In the genomic region with DNA sequence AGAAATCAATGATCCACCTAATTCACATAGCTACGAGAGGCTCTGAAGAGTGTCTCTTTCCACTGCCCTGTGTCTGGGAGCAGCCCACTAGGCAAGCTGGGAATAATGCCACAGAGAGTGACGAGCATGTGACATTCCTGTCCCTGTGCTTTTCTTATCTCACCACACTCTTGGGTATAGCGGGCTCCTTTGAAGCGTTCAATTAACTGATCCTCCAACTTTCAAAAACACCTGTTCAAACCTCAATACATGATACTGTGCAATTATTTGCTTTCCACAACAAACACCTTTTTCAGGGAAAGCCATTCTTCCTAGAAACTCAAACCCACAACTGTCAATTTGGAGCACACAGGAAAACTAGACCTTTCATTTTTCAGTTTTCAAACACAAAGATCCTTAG, we compare ENCODE assay signal across 15 cellular contexts. TPM values are rescaled to one million over a fixed set of nuclear protein-coding genes. Genes with fewer than 3 reads are reported as not detected.
DNase-seq lines count a peak whose midpoint lies in the region; ATAC-seq and TF ChIP-seq lines count a peak whose summit lies in the region.
"Had no signal": no experiment of that assay in that cellular context is flagged by ENCODE, and none has a peak within 500 bp of the region (broad histone marks: within the 10 kb centered on the region; RNA-seq: fewer than 3 reads in every experiment).

No MANE protein-coding gene starts in this region.

- H3K36me3 Mint-ChIP-seq in WTC11: peaks cover 12% of the 10 kb centered on the region
- no peaks in the 10 kb centered on the region for H3K36me3 Mint-ChIP-seq in CD8-positive, alpha-beta T cell
- H3K36me3 Mint-ChIP-seq: CD8-positive, alpha-beta memory T cell had no signal

- no peaks in the 10 kb centered on the region for H3K9me3 ChIP-seq in iPS-18a (ENCODE audit: control insufficient read depth, low read depth, low read length)
- H3K9me3 ChIP-seq in CD8-positive, alpha-beta T cell (ENCODE audit: low read length): no peaks in the 10 kb centered on the region
- H3K9me3 ChIP-seq: sigmoid colon, transverse colon had no signal

- ATAC-seq in WTC11: no peak; the same call in 1 of the 2 replicates
- no peak for ATAC-seq in CD8-positive, alpha-beta T cell

- H3K4me3 Mint-ChIP-seq in WTC11: peak overlapping the region; percentile 33
- no peak overlapping the region for H3K4me3 Mint-ChIP-seq in CD8-positive, alpha-beta T cell
- H3K4me3 Mint-ChIP-seq: CD8-positive, alpha-beta memory T cell had no signal

- no peaks in the 10 kb centered on the region for H3K9me3 Mint-ChIP-seq in WTC11
- H3K9me3 Mint-ChIP-seq in CD8-positive, alpha-beta T cell: no peaks in the 10 kb centered on the region

- no peak overlapping the region for H3K4me3 ChIP-seq in iPS-18a (ENCODE audit: low read length)
- no peak overlapping the region for H3K4me3 ChIP-seq in CD8-positive, alpha-beta T cell (ENCODE audit: low read depth, low read length)
- H3K4me3 ChIP-seq: sigmoid colon, transverse colon had no signal

- TF ChIP-seq CTCF in WTC11 (IDR thresholded peaks at IDR 0.05): no peak
- TF ChIP-seq CTCF in CD8-positive, alpha-beta T cell (IDR thresholded peaks at IDR 0.05): no peak

- CTCF ChIA-PET in WTC11 (lab: Charles Lee): interaction anchor here (0.6 to 2.1 kb wide), 9 partner anchors 8 to 99 kb away, joined by 3 to 16 read pairs (median 3); a partner anchor contains a TSS
- CTCF ChIA-PET in CD8-positive, alpha-beta T cell (lab: Charles Lee): interaction anchor here (0.7 kb wide), 1 partner anchor 850 kb away, joined by 3 read pairs; no protein-coding TSS in a partner anchor

- H3K27me3 ChIP-seq in iPS-18a (ENCODE audit: control insufficient read depth, insufficient read depth, low read length): no peaks in the 10 kb centered on the region
- no peaks in the 10 kb centered on the region for H3K27me3 ChIP-seq in CD8-positive, alpha-beta T cell (ENCODE audit: insufficient read depth, low read length)
- H3K27me3 ChIP-seq: sigmoid colon, transverse colon had no signal

- peaks cover 31% of the 10 kb centered on the region for H3K36me3 ChIP-seq in iPS-18a (ENCODE audit: control insufficient read depth, low read depth, low read length)
- no peaks in the 10 kb centered on the region for H3K36me3 ChIP-seq in CD8-positive, alpha-beta T cell (ENCODE audit: insufficient read depth, low read length)

- H3K27me3 Mint-ChIP-seq in WTC11 (ENCODE audit: low read depth): no peaks in the 10 kb centered on the region
- no peaks in the 10 kb centered on the region for H3K27me3 Mint-ChIP-seq in CD8-positive, alpha-beta T cell (ENCODE audit: low read depth)

- peak; percentile 21 for DNase-seq in Ammon's horn (ENCODE audit: low spot score)
- peak; percentile 100 for DNase-seq in NCI-H2029 treated with DMSO at 0.1 percent for 48 hours (lab: John Stamatoyannopoulos, UW)
- DNase-seq in WTC11 (ENCODE audit: low spot score): no peak
- DNase-seq in dedifferentiated amniotic fluid mesenchymal stem cell (ENCODE audit: extremely low spot score): no peak
- no peak for DNase-seq in activated naive CD4-positive, alpha-beta T cell (lab: John Stamatoyannopoulos, UW)
- DNase-seq in CD8-positive, alpha-beta T cell: no peak
- DNase-seq in NCI-H1930 (lab: John Stamatoyannopoulos, UW): no peak
- DNase-seq: CD8-positive, alpha-beta memory T cell; KG1; NCI-H1694 treated with DMSO at 0.1 percent for 48 hours; sigmoid colon; stimulated activated CD4-positive, alpha-beta T cell treated with anti-CD3 and anti-CD28 coated beads, Interleukin-2, amount 100 ng/mL, for 48 hours; transverse colon had no signal

- H3K4me1 ChIP-seq in iPS-18a (ENCODE audit: control insufficient read depth, low read depth, low read length): peaks cover 87% of the 10 kb centered on the region
- no peaks in the 10 kb centered on the region for H3K4me1 ChIP-seq in CD8-positive, alpha-beta T cell (ENCODE audit: insufficient read depth, low read length)

- peak overlapping the region; percentile 74 for H3K27ac ChIP-seq in iPS-18a (ENCODE audit: low read length)
- H3K27ac ChIP-seq in CD8-positive, alpha-beta T cell (ENCODE audit: low read depth, low read length): no peak overlapping the region
- H3K27ac ChIP-seq: sigmoid colon, transverse colon had no signal

- peak overlapping the region; percentile 11 for H3K9ac ChIP-seq in iPS-18a (ENCODE audit: low read length)

- H3K27ac Mint-ChIP-seq in WTC11: peak overlapping the region; percentile 99
- H3K27ac Mint-ChIP-seq in CD8-positive, alpha-beta T cell: no peak overlapping the region
- H3K27ac Mint-ChIP-seq: CD8-positive, alpha-beta memory T cell had no signal

- POLR2A ChIA-PET in WTC11 (lab: Charles Lee): interaction anchor here (0.8 to 2.5 kb wide), 5 partner anchors 11 to 43 kb away, joined by 3 to 12 read pairs (median 10); a partner anchor contains a TSS
- POLR2A ChIA-PET in CD8-positive, alpha-beta T cell (lab: Charles Lee): no interaction called here

- intact Hi-C loops in CD8-positive, alpha-beta T cell (cut with DNase I, micrococcal nuclease): no loop called here

- H3K4me1 Mint-ChIP-seq in WTC11: no peaks in the 10 kb centered on the region; the same call in 1 of the 2 replicates
- no peaks in the 10 kb centered on the region for H3K4me1 Mint-ChIP-seq in CD8-positive, alpha-beta T cell (ENCODE audit: low read depth)
- H3K4me1 Mint-ChIP-seq: CD8-positive, alpha-beta memory T cell had no signal

TF ChIP-seq in WTC11, 78 proteins besides CTCF, POLR2A, EP300 and RAD21:
- TF ChIP-seq, protein P1, sequence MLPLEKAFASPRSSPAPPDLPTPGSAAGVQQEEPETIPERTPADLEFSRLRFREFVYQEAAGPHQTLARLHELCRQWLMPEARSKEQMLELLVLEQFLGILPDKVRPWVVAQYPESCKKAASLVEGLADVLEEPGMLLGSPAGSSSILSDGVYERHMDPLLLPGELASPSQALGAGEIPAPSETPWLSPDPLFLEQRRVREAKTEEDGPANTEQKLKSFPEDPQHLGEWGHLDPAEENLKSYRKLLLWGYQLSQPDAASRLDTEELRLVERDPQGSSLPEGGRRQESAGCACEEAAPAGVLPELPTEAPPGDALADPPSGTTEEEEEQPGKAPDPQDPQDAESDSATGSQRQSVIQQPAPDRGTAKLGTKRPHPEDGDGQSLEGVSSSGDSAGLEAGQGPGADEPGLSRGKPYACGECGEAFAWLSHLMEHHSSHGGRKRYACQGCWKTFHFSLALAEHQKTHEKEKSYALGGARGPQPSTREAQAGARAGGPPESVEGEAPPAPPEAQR (CRISPR knock-in tag; IDR thresholded peaks at IDR 0.05): no peak
- TF ChIP-seq, protein P2, sequence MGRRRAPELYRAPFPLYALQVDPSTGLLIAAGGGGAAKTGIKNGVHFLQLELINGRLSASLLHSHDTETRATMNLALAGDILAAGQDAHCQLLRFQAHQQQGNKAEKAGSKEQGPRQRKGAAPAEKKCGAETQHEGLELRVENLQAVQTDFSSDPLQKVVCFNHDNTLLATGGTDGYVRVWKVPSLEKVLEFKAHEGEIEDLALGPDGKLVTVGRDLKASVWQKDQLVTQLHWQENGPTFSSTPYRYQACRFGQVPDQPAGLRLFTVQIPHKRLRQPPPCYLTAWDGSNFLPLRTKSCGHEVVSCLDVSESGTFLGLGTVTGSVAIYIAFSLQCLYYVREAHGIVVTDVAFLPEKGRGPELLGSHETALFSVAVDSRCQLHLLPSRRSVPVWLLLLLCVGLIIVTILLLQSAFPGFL (CRISPR knock-in tag; IDR thresholded peaks at IDR 0.05; ENCODE audit: borderline replicate concordance): no peak
- TF ChIP-seq NFYB (CRISPR knock-in tag; conservative IDR thresholded peaks at IDR 0.05; ENCODE audit: low read depth): no peak
- no peak for TF ChIP-seq ZBTB21 (CRISPR knock-in tag; IDR thresholded peaks at IDR 0.05; ENCODE audit: borderline replicate concordance)
- no peak for TF ChIP-seq SMAD3 (CRISPR knock-in tag; IDR thresholded peaks at IDR 0.05; ENCODE audit: borderline replicate concordance)
- no peak for TF ChIP-seq NFATC4 (CRISPR knock-in tag; IDR thresholded peaks at IDR 0.05)
- no peak for TF ChIP-seq CREM (CRISPR knock-in tag; IDR thresholded peaks at IDR 0.05)
- no peak for TF ChIP-seq GABPB1 (CRISPR knock-in tag; IDR thresholded peaks at IDR 0.05)
- TF ChIP-seq NR2C2 (CRISPR knock-in tag; IDR thresholded peaks at IDR 0.05): no peak
- TF ChIP-seq, protein P3, sequence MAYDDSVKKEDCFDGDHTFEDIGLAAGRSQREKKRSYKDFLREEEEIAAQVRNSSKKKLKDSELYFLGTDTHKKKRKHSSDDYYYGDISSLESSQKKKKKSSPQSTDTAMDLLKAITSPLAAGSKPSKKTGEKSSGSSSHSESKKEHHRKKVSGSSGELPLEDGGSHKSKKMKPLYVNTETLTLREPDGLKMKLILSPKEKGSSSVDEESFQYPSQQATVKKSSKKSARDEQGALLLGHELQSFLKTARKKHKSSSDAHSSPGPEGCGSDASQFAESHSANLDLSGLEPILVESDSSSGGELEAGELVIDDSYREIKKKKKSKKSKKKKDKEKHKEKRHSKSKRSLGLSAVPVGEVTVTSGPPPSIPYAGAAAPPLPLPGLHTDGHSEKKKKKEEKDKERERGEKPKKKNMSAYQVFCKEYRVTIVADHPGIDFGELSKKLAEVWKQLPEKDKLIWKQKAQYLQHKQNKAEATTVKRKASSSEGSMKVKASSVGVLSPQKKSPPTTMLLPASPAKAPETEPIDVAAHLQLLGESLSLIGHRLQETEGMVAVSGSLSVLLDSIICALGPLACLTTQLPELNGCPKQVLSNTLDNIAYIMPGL (CRISPR knock-in tag; IDR thresholded peaks at IDR 0.05): no peak
- TF ChIP-seq, protein P4, sequence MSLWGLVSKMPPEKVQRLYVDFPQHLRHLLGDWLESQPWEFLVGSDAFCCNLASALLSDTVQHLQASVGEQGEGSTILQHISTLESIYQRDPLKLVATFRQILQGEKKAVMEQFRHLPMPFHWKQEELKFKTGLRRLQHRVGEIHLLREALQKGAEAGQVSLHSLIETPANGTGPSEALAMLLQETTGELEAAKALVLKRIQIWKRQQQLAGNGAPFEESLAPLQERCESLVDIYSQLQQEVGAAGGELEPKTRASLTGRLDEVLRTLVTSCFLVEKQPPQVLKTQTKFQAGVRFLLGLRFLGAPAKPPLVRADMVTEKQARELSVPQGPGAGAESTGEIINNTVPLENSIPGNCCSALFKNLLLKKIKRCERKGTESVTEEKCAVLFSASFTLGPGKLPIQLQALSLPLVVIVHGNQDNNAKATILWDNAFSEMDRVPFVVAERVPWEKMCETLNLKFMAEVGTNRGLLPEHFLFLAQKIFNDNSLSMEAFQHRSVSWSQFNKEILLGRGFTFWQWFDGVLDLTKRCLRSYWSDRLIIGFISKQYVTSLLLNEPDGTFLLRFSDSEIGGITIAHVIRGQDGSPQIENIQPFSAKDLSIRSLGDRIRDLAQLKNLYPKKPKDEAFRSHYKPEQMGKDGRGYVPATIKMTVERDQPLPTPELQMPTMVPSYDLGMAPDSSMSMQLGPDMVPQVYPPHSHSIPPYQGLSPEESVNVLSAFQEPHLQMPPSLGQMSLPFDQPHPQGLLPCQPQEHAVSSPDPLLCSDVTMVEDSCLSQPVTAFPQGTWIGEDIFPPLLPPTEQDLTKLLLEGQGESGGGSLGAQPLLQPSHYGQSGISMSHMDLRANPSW (CRISPR knock-in tag; conservative IDR thresholded peaks at IDR 0.05; ENCODE audit: low read depth): no peak
- TF ChIP-seq NR3C1 (CRISPR knock-in tag; conservative IDR thresholded peaks at IDR 0.05; ENCODE audit: low read depth): no peak
TF ChIP-seq in WTC11: peak in this region for 0.

RNA-seq across cellular contexts. Expression of a gene that starts 43.4 kb away (rescaled TPM):
- total RNA-seq in WTC11 (2021): 28.2 to 31.0 TPM (median 28.8 TPM) in 3 replicates
- not detected for total RNA-seq in CD8-positive, alpha-beta T cell
- total RNA-seq: G401 had no signal

Comparison
In these comparisons a context has a peak if more than half of its experiments do, and no peak if none do; other contexts are left out.
1. DNase-seq: peak in Ammon's horn (single experiment) and NCI-H2029 treated with DMSO at 0.1 percent for 48 hours (single experiment); none in WTC11 (single experiment), dedifferentiated amniotic fluid mesenchymal stem cell (single experiment), activated naive CD4-positive, alpha-beta T cell (0 of 4), CD8-positive, alpha-beta T cell (0 of 7) and NCI-H1930 (0 of 2).
2. RNA of a gene that starts 43.4 kb away (total RNA-seq): 28.2 to 31.0 TPM in WTC11; not detected in CD8-positive, alpha-beta T cell; every median in the first group is over 10 times any median in the second.